In the genomic region with DNA sequence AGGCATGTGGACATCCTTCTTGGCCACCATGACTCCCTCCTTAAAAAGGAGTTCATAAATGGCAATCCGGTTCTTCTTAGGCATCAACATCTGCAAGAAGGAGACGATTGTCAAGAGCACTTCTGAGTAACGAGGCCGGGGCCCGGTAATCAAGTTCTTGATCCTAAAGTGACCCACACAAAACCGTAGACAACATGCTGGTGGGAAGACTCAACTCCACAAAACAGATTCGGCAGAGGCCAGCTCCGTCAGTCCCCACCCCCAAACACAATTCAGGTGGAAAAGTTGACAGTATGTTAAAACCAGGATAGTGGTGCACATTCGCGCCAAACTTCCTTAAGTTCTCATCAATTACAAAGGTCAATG, we compare ENCODE assay signal across 9 cellular contexts. TPM values are rescaled to one million over a fixed set of nuclear protein-coding genes. Genes with fewer than 3 reads are reported as not detected.
DNase-seq lines count a peak whose midpoint lies in the region; ATAC-seq and TF ChIP-seq lines count a peak whose summit lies in the region.
"Had no signal": no experiment of that assay in that cellular context is flagged by ENCODE, and none has a peak within 500 bp of the region (broad histone marks: within the 10 kb centered on the region; RNA-seq: fewer than 3 reads in every experiment).

No MANE protein-coding gene starts in this region.

- H3K9me3 ChIP-seq in ascending aorta (no peaks in the 10 kb centered on the region), lung (ENCODE audit: control insufficient read depth in 2 of 2, insufficient read depth in 1 of 2, low read length in 1 of 2) (no peaks in the 10 kb centered on the region)

- intact Hi-C loops in ascending aorta (cut with DNase I) = loop anchor here (5.0 kb wide), 1 partner anchor 332 kb away; a partner anchor contains a TSS

- H3K36me3 ChIP-seq in ascending aorta (peaks cover 37 to 48% of the 10 kb centered on the region in 2 donors), lung (ENCODE audit: control insufficient read depth in 2 of 2, insufficient read depth in 2 of 2, low read length in 2 of 2) (peaks cover 31 to 34% of the 10 kb centered on the region in 2 donors), urinary bladder (ENCODE audit: insufficient read depth) (peaks cover 9% of the 10 kb centered on the region)

- peaks cover 0 to 9% of the 10 kb centered on the region in 2 donors for H3K4me1 ChIP-seq in ascending aorta
- H3K4me1 ChIP-seq in lung (ENCODE audit: control insufficient read depth in 2 of 2, insufficient read depth in 2 of 2, low read length in 2 of 2) = peaks cover 6 to 8% of the 10 kb centered on the region in 2 donors
- peaks cover 2% of the 10 kb centered on the region for H3K4me1 ChIP-seq in urinary bladder (ENCODE audit: insufficient read depth)

- H3K27ac ChIP-seq in ascending aorta (peak overlapping the region; percentile 83 to 85), lung (ENCODE audit: low read depth in 1 of 2, low read length in 1 of 2) (peak overlapping the region; percentile 82 to 93), urinary bladder (ENCODE audit: low read depth) (peak overlapping the region; percentile 30)

- DNase-seq in stimulated activated CD4-positive, alpha-beta T cell treated with anti-CD3 and anti-CD28 coated beads, Interleukin-15, amount 100 ng/mL, for 24 hours = peak; percentile 35
- DNase-seq in stimulated activated CD4-positive, alpha-beta T cell treated with anti-CD3 and anti-CD28 coated beads, Interleukin-4, amount 100 ng/mL, for 1 hour = no peak
- DNase-seq in ascending aorta (ENCODE audit: low spot score in 2 of 2) (no peak), lung (ENCODE audit: low spot score) (no peak), NCI-H226 (no peak), NCI-H446 treated with DMSO at 0.1 percent for 48 hours (lab: John Stamatoyannopoulos, UW) (no peak), cerebellum (ENCODE audit: low spot score) (no peak)

- H3K27me3 ChIP-seq in ascending aorta (no peaks in the 10 kb centered on the region), lung (ENCODE audit: control insufficient read depth, insufficient read depth) (no peaks in the 10 kb centered on the region)

- peak overlapping the region; percentile 70 to 88 for H3K4me3 ChIP-seq in ascending aorta
- H3K4me3 ChIP-seq in lung = peak overlapping the region; percentile 88
- peak overlapping the region; percentile 90 for H3K4me3 ChIP-seq in urinary bladder (ENCODE audit: low read depth, low read length)

- ATAC-seq in lung (ENCODE audit: insufficient read depth, low FRiP score) = no peak

- WGBS in lung, 2 donors = 3 to 9% methylated on average over 10 of the region's 10 CpGs
- WGBS in urinary bladder = 4% methylated on average over 10 of the region's 10 CpGs

- TF ChIP-seq CTCF in ascending aorta (IDR thresholded peaks at IDR 0.05) (no peak), lung (IDR thresholded peaks at IDR 0.05; ENCODE audit: control extremely low read depth, extremely low read depth) (no peak)

RNA-seq across cellular contexts. Expression of a gene that starts 0.8 kb away (rescaled TPM):
- total RNA-seq in ascending aorta = 1,703 TPM
- total RNA-seq in lung = 1,000 to 10,000 TPM in 1 of 2 donors, 100 to 1,000 TPM in 1; 846 to 1,066 TPM
- polyA plus RNA-seq in lung = 1,000 to 10,000 TPM; 2,410 to 2,710 TPM
- total RNA-seq in urinary bladder = 1,395 TPM
- polyA plus RNA-seq in urinary bladder = 2,930 TPM
- total RNA-seq in cerebellum = 716 TPM

RNA-seq across cellular contexts. Expression of a gene that starts 32.6 kb away (rescaled TPM):
- total RNA-seq in ascending aorta = 18.8 TPM
- 10 to 100 TPM; 34.8 to 38.5 TPM for total RNA-seq in lung
- 10 to 100 TPM in 1 of 2 donors, 1 to 10 TPM in 1; 9.0 to 10.8 TPM for polyA plus RNA-seq in lung
- total RNA-seq in urinary bladder = 43.9 TPM
- 20.7 TPM for polyA plus RNA-seq in urinary bladder
- total RNA-seq in cerebellum = 90.6 TPM

RNA-seq across cellular contexts. Expression of a gene that starts 40.8 kb away (rescaled TPM):
- total RNA-seq in ascending aorta (not detected), lung (under 1 TPM; 0.15 to 0.17 TPM), urinary bladder (0.32 TPM), cerebellum (4.3 TPM)
- polyA plus RNA-seq in lung (under 1 TPM; 0.02 to 0.08 TPM), urinary bladder (0.20 TPM)
- total RNA-seq: glomerular endothelial cell had no signal

Comparison
In these comparisons a context has a peak if more than half of its experiments do, and no peak if none do; other contexts are left out.
1. H3K27ac ChIP-seq: peak in every context shown above with its lines; median percentile 88 in lung; 84 in ascending aorta; 30 in urinary bladder.